18 cellular contexts compared by ENCODE assay signal in the genomic region with DNA sequence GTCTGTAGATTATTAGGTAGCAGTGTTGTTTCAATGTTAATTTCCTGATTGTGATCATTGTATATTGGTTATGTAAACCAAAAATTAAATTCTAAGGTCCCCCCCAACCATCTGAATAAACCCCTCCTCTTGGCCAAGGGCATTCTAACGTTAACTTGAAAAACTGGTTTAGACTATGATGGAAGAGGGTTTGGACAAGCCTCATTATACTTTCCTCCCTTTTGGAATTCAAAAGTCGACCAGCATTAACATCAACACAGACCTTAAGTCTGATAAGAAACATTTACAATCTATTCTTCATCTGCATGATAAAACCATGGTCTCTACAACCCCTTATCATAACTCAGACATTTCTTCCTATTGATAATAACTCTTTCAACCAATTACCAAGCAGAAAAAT.
"Had no signal": no experiment of that assay in that cellular context is flagged by ENCODE, and none has a peak within 500 bp of the region (broad histone marks: within the 10 kb centered on the region; RNA-seq: fewer than 3 reads in every experiment).

No MANE protein-coding gene starts in this region.

- H3K4me1 ChIP-seq: foreskin keratinocyte had no signal

- H3K36me3 Mint-ChIP-seq: immature natural killer cell, memory B cell, naive B cell had no signal

- ATAC-seq: foreskin keratinocyte, lower lobe of right lung, psoas muscle, right lobe of liver had no signal

- H3K9me3 Mint-ChIP-seq: immature natural killer cell, memory B cell, nephron progenitor cell had no signal

- H2AFZ ChIP-seq: parathyroid adenoma had no signal

- H3K4me3 ChIP-seq: left ventricle myocardium inferior, lower lobe of right lung, psoas muscle, right lobe of liver, stomach, thoracic aorta had no signal

- H3K4me3 Mint-ChIP-seq: immature natural killer cell, memory B cell, nephron progenitor cell had no signal

- DNase-seq: effector memory CD4-positive, alpha-beta T cell; foreskin keratinocyte; immature natural killer cell; left ventricle myocardium inferior; lower lobe of right lung; midbrain; naive B cell; nephron progenitor cell; retina; stimulated activated CD4-positive, alpha-beta T cell treated with anti-CD3 and anti-CD28 coated beads, Interleukin-4, amount 100 ng/mL, for 24 hours; stimulated activated naive CD4-positive, alpha-beta T cell; stomach; substantia nigra had no signal

- H3K27ac ChIP-seq: foreskin keratinocyte, left ventricle myocardium inferior, lower lobe of right lung, parathyroid adenoma, psoas muscle, right lobe of liver, stomach, thoracic aorta had no signal

- H3K27me3 ChIP-seq: foreskin keratinocyte, right lobe of liver, stomach had no signal

- H3K4me1 Mint-ChIP-seq: immature natural killer cell, memory B cell, naive B cell had no signal

- H3K36me3 ChIP-seq: left ventricle myocardium inferior, lower lobe of right lung, right lobe of liver, stomach, thoracic aorta had no signal

- H3K9me3 ChIP-seq: left ventricle myocardium inferior, lower lobe of right lung, psoas muscle, right lobe of liver, stomach, thoracic aorta had no signal

- H3K79me2 ChIP-seq: parathyroid adenoma had no signal
